In the genomic region with DNA sequence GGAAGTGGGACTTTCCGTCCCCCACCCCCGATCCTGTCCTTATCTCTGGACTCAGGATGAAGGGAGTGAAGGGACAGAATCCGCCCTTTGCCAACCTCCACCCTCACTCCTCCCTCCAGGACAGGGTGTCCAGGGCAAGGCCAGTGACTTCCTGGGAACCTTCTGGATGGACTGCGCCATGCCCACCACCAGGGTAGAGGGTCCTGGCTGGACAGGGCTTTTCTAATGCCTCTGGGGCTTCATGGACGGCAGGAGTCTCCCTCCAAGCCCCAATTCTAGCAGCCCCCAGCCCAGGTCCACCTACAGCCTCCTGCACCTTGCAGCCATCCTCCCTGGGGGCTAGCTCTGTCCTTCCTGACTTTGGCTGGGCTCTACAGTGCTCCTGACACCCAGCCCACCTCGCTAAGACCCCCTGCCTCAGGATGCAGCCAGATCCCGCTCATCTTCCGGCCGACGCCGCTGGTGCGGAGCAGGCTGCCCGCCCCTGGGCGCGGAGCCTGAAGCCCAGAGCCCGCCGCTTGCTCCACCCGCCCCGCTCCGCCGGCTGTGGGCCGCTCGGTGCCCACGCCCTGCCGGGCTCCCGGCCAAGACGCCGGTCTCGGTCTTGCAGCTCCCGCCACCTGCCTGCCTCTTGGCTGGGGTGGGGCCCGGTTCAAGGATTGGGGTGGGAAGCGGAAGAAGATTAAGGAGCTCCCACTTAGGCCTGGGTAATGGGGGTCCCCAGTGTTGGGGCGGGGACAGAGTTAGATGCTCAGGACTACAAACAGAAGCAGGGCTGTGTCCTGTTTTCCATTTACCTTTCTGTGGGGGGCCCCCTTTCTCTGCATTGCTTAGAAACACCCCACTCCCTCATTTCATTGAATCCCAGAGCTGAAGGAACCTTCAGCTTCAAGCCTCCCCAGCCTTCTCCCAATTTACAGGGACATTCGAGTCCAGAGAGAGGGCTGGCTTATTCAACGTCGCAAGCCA, we compare ENCODE assay signal across 8 cellular contexts.
DNase-seq lines count a peak whose midpoint lies in the region; ATAC-seq lines count a peak whose summit lies in the region.

No MANE protein-coding gene starts in this region.

- peaks cover 8% of the 10 kb centered on the region for H3K4me1 ChIP-seq in Karpas-422 (ENCODE audit: low read length)

- H2AFZ ChIP-seq in Karpas-422 (ENCODE audit: low read length) = no peak overlapping the region

- no peaks in the 10 kb centered on the region for H3K27me3 ChIP-seq in Karpas-422 (ENCODE audit: low read length)

- ATAC-seq in GM21529 (IDR thresholded peaks at IDR 0.05; ENCODE audit: unreplicated experiment) = no peak

- no peak overlapping the region for H3K27ac ChIP-seq in Karpas-422 (ENCODE audit: low read length)

- DNase-seq in Daoy (ENCODE audit: low read depth) (peak; percentile 67), NCI-H2196 (lab: John Stamatoyannopoulos, UW; ENCODE audit: unreplicated experiment) (peak; percentile 77), T47D (ENCODE audit: low read depth in 1 of 2, low spot score in 1 of 2) (peak; percentile 25 to 44), lung microvascular endothelial cell (ENCODE audit: low read depth in 2 of 2) (peak; percentile 13 to 26), HuH-7.5 (ENCODE audit: low spot score) (no peak), Karpas-422 (no peak), activated gamma-delta T cell (lab: John Stamatoyannopoulos, UW) (no peak)

- H4K20me1 ChIP-seq in Karpas-422 (ENCODE audit: insufficient read depth, low read depth, low read length) = no peaks in the 10 kb centered on the region

- no peaks in the 10 kb centered on the region for H3K36me3 ChIP-seq in Karpas-422 (ENCODE audit: insufficient read depth, low read length)

- H3K79me2 ChIP-seq in Karpas-422 (ENCODE audit: low read length) = no peaks in the 10 kb centered on the region

- no peak overlapping the region for H3K4me2 ChIP-seq in Karpas-422 (ENCODE audit: low read depth, low read length, poor library complexity, severe bottlenecking)

- in situ Hi-C loops in T47D (cut with HindIII; ENCODE audit: low pct_unique_long_range_greater_than_20kb, low sequenced_read_pairs) = no loop called here

- no peak overlapping the region for H3K4me3 ChIP-seq in Karpas-422 (ENCODE audit: low read length)

- H3K9me2 ChIP-seq in Karpas-422 (replicated peaks; ENCODE audit: insufficient read depth, low read length) = no peaks in the 10 kb centered on the region

- no peaks in the 10 kb centered on the region for H3K9me3 ChIP-seq in Karpas-422 (ENCODE audit: low read length)

- no peak overlapping the region for H3K9ac ChIP-seq in Karpas-422 (ENCODE audit: low read length)

Comparison
In these comparisons a context has a peak if more than half of its experiments do, and no peak if none do; other contexts are left out.
1. DNase-seq: peak in Daoy (single experiment), NCI-H2196 (single experiment), T47D (2 of 2) and lung microvascular endothelial cell (2 of 2); none in HuH-7.5 (single experiment), Karpas-422 (single experiment) and activated gamma-delta T cell (single experiment).